ENCODE assay signal across 9 cellular contexts in genomic region chr11:72752088-72752914, GRCh38. TPM values are rescaled to one million over a fixed set of nuclear protein-coding genes. Genes with fewer than 3 reads are reported as not detected.
DNase-seq lines count a peak whose midpoint lies in the region; ATAC-seq, FAIRE-seq and TF ChIP-seq lines count a peak whose summit lies in the region.
"Had no signal": no experiment of that assay in that cellular context is flagged by ENCODE, and none has a peak within 500 bp of the region (broad histone marks: within the 10 kb centered on the region; RNA-seq: fewer than 3 reads in every experiment).

TSS of gene ARAP1 (minus strand) at chr11:72752408. CDS start at chr11:72727128, 25,280 bp downstream.

- H3K27ac Mint-ChIP-seq in activated T-helper 1 cell treated with anti-CD3 and anti-CD28 coated beads, Interleukin-12 subunit alpha, Interleukin-12 subunit beta, Interleukin-2, Interleukin-4 antibody, amounts not matched to agents 30 ng/mL and 10 ng/mL and 1 ng/mL, durations not matched to agents 14 hours and 24 hours and 36 hours = peak within 1 kb of the TSS; percentile 91
- peak within 1 kb of the TSS; percentile 75 to 98 (median 96) for H3K27ac Mint-ChIP-seq in naive thymus-derived CD8-positive, alpha-beta T cell

- no peak for TF ChIP-seq CTCF in fibroblast of mammary gland (conservative IDR thresholded peaks at IDR 0.05; ENCODE audit: control insufficient read depth, insufficient read depth, low read depth, low read length)

- peaks cover 13% of the 10 kb centered on the region for H3K36me3 Mint-ChIP-seq in activated T-helper 1 cell treated with anti-CD3 and anti-CD28 coated beads, Interleukin-12 subunit alpha, Interleukin-12 subunit beta, Interleukin-2, Interleukin-4 antibody, amounts not matched to agents 30 ng/mL and 10 ng/mL and 1 ng/mL, durations not matched to agents 14 hours and 24 hours and 36 hours (ENCODE audit: low read depth)
- H3K36me3 Mint-ChIP-seq in naive thymus-derived CD8-positive, alpha-beta T cell = peaks cover 0 to 14% (median 0%) of the 10 kb centered on the region in 3 donors

- intact Hi-C loops in activated T-helper 1 cell treated with anti-CD3 and anti-CD28 coated beads, Interleukin-12 subunit alpha, Interleukin-12 subunit beta, Interleukin-2, Interleukin-4 antibody, amounts not matched to agents 30 ng/mL and 10 ng/mL and 1 ng/mL, durations not matched to agents 14 hours and 24 hours and 36 hours (cut with micrococcal nuclease) = loop anchor here (1.0 kb wide), 5 partner anchors 11 to 62 kb away; partner anchors contain the start of gene ATG16L2

- POLR2A ChIA-PET in naive thymus-derived CD8-positive, alpha-beta T cell (lab: Charles Lee) = interaction anchor here (0.6 to 2.6 kb wide), 5 partner anchors 16 to 41 kb away, joined by 3 to 7 read pairs (median 5); no protein-coding TSS in a partner anchor

- ATAC-seq in GM19043 (IDR thresholded peaks at IDR 0.05; ENCODE audit: low read depth, unreplicated experiment) = peak; percentile 68
- ATAC-seq in naive thymus-derived CD8-positive, alpha-beta T cell = peak; percentile 83 to 89

- peaks cover 42% of the 10 kb centered on the region for H3K4me1 Mint-ChIP-seq in activated T-helper 1 cell treated with anti-CD3 and anti-CD28 coated beads, Interleukin-12 subunit alpha, Interleukin-12 subunit beta, Interleukin-2, Interleukin-4 antibody, amounts not matched to agents 30 ng/mL and 10 ng/mL and 1 ng/mL, durations not matched to agents 14 hours and 24 hours and 36 hours (ENCODE audit: low read depth)
- peaks cover 33 to 51% (median 48%) of the 10 kb centered on the region in 4 donors for H3K4me1 Mint-ChIP-seq in naive thymus-derived CD8-positive, alpha-beta T cell

- DNase-seq in AML-193 (lab: John Stamatoyannopoulos, UW) = peak; percentile 16 to 18
- peak; percentile 81 for DNase-seq in HK-2 (ENCODE audit: unreplicated experiment)
- DNase-seq in RCC 7860 (ENCODE audit: low spot score) = peak; percentile 86
- DNase-seq in activated T-helper 1 cell treated with anti-CD3 and anti-CD28 coated beads, Interleukin-12 subunit alpha, Interleukin-12 subunit beta, Interleukin-2, Interleukin-4 antibody, amounts not matched to agents 30 ng/mL and 10 ng/mL and 1 ng/mL, durations not matched to agents 14 hours and 24 hours and 36 hours (ENCODE audit: low spot score) = peak; percentile 67
- peak; percentile 39 for DNase-seq in fibroblast of mammary gland (ENCODE audit: low read depth)
- peak; percentile 56 to 88 (median 75) for DNase-seq in naive thymus-derived CD8-positive, alpha-beta T cell
- peak; percentile 67 to 85 (median 80) for DNase-seq in stimulated activated naive CD4-positive, alpha-beta T cell (lab: John Stamatoyannopoulos, UW)

- peak within 1 kb of the TSS; percentile 77 for H3K4me3 ChIP-seq in fibroblast of mammary gland (ENCODE audit: control insufficient read depth, low read depth, low read length)

- peak within 1 kb of the TSS; percentile 91 for H3K4me3 Mint-ChIP-seq in activated T-helper 1 cell treated with anti-CD3 and anti-CD28 coated beads, Interleukin-12 subunit alpha, Interleukin-12 subunit beta, Interleukin-2, Interleukin-4 antibody, amounts not matched to agents 30 ng/mL and 10 ng/mL and 1 ng/mL, durations not matched to agents 14 hours and 24 hours and 36 hours
- H3K4me3 Mint-ChIP-seq in naive thymus-derived CD8-positive, alpha-beta T cell = peak within 1 kb of the TSS; percentile 91 to 99 (median 96)

- no peaks in the 10 kb centered on the region for H3K27me3 Mint-ChIP-seq in activated T-helper 1 cell treated with anti-CD3 and anti-CD28 coated beads, Interleukin-12 subunit alpha, Interleukin-12 subunit beta, Interleukin-2, Interleukin-4 antibody, amounts not matched to agents 30 ng/mL and 10 ng/mL and 1 ng/mL, durations not matched to agents 14 hours and 24 hours and 36 hours (ENCODE audit: insufficient read depth)
- no peaks in the 10 kb centered on the region for H3K27me3 Mint-ChIP-seq in naive thymus-derived CD8-positive, alpha-beta T cell

- FAIRE-seq in RCC 7860 (lab: Jason Lieb, UNC) = peak; percentile 48
- FAIRE-seq: TTC549 had no signal

- H3K9me3 Mint-ChIP-seq in activated T-helper 1 cell treated with anti-CD3 and anti-CD28 coated beads, Interleukin-12 subunit alpha, Interleukin-12 subunit beta, Interleukin-2, Interleukin-4 antibody, amounts not matched to agents 30 ng/mL and 10 ng/mL and 1 ng/mL, durations not matched to agents 14 hours and 24 hours and 36 hours = no peaks in the 10 kb centered on the region
- H3K9me3 Mint-ChIP-seq in naive thymus-derived CD8-positive, alpha-beta T cell = no peaks in the 10 kb centered on the region

RNA-seq across cellular contexts. Expression of gene ARAP1, which starts in this region (rescaled TPM):
- total RNA-seq in activated T-helper 1 cell treated with anti-CD3 and anti-CD28 coated beads, Interleukin-12 subunit alpha, Interleukin-12 subunit beta, Interleukin-2, Interleukin-4 antibody, amounts not matched to agents 30 ng/mL and 10 ng/mL and 1 ng/mL, durations not matched to agents 14 hours and 24 hours and 36 hours = 78.8 and 88.6 TPM in 2 replicates
- 100 to 1,000 TPM; 155 to 166 TPM for total RNA-seq in naive thymus-derived CD8-positive, alpha-beta T cell
- 10 to 100 TPM; 14.7 to 40.0 (median 27.6) TPM for polyA plus RNA-seq in naive thymus-derived CD8-positive, alpha-beta T cell

Comparison
In these comparisons a context has a peak if more than half of its experiments do, and no peak if none do; other contexts are left out.
1. Peak in every context shown above with its lines: DNase-seq, ATAC-seq and H3K4me3 ChIP-seq.
2. DNase-seq: peak in every context shown above with its lines; median percentile 86 in RCC 7860; 81 in HK-2; 80 in stimulated activated naive CD4-positive, alpha-beta T cell; 75 in naive thymus-derived CD8-positive, alpha-beta T cell; 67 in activated T-helper 1 cell treated with anti-CD3 and anti-CD28 coated beads, Interleukin-12 subunit alpha, Interleukin-12 subunit beta, Interleukin-2, Interleukin-4 antibody, amounts not matched to agents 30 ng/mL and 10 ng/mL and 1 ng/mL, durations not matched to agents 14 hours and 24 hours and 36 hours; 39 in fibroblast of mammary gland; 17 in AML-193.